In genomic region chr1:59720716-59721115, GRCh38 we compare ENCODE assay signal across 1 cellular context.
TF ChIP-seq lines count a peak whose summit lies in the region.

No MANE protein-coding gene starts in this region.

TF ChIP-seq in H1, 55 proteins besides CTCF, POLR2A, EP300 and RAD21:
- TF ChIP-seq POLR2AphosphoS5 (IDR thresholded peaks at IDR 0.05; ENCODE audit: low read depth, low read length) = no peak
- TF ChIP-seq CEBPB (IDR thresholded peaks at IDR 0.05; ENCODE audit: low read depth, low read length) = no peak
- TF ChIP-seq CTBP2 (IDR thresholded peaks at IDR 0.05; ENCODE audit: borderline replicate concordance, insufficient read depth, insufficient read length, low read length) = no peak
- TF ChIP-seq SIRT6 (IDR thresholded peaks at IDR 0.05; ENCODE audit: low read length) = no peak
- TF ChIP-seq KDM4A (IDR thresholded peaks at IDR 0.05; ENCODE audit: low read depth, low read length, severe bottlenecking) = no peak
- no peak for TF ChIP-seq BRCA1 (IDR thresholded peaks at IDR 0.05; ENCODE audit: low read depth, low read length)
- no peak for TF ChIP-seq EZH2 (IDR thresholded peaks at IDR 0.05; ENCODE audit: low read depth, low read length, severe bottlenecking)
- TF ChIP-seq KDM5A (IDR thresholded peaks at IDR 0.05; ENCODE audit: low read length) = no peak
- TF ChIP-seq TBP (IDR thresholded peaks at IDR 0.05; ENCODE audit: low read depth, low read length) = no peak
- TF ChIP-seq CHD1 (IDR thresholded peaks at IDR 0.05; ENCODE audit: low read depth, low read length) = no peak
- TF ChIP-seq USF2 (IDR thresholded peaks at IDR 0.05; ENCODE audit: low read length) = no peak
